Comparison of ENCODE assay signal across 26 cellular contexts in genomic region chr13:39110518-39111097, GRCh38.
"Had no signal": no experiment of that assay in that cellular context is flagged by ENCODE, and none has a peak within 500 bp of the region (broad histone marks: within the 10 kb centered on the region; RNA-seq: fewer than 3 reads in every experiment).

No MANE protein-coding gene starts in this region.

- H3K36me3 Mint-ChIP-seq: activated CD8-positive, alpha-beta memory T cell treated with anti-CD3 and anti-CD28 coated beads, Interleukin-2, amount 10 ng/mL, durations not matched to agents 7 days and 5 days; activated naive CD4-positive, alpha-beta T cell treated with anti-CD3 and anti-CD28 coated beads, Interleukin-2, amount 10 ng/mL, durations not matched to agents 7 days and 5 days; activated naive CD8-positive, alpha-beta T cell treated with anti-CD3 and anti-CD28 coated beads for 36 hours; T-cell had no signal

- H3K27me3 ChIP-seq: brain microvascular endothelial cell, Peyer's patch had no signal

- ATAC-seq: activated CD8-positive, alpha-beta memory T cell treated with anti-CD3 and anti-CD28 coated beads, Interleukin-2, amount 10 ng/mL, durations not matched to agents 7 days and 5 days; activated T-cell treated with anti-CD3 and anti-CD28 coated beads, Interleukin-2, amount 50 U/mL, for 4 hours; K562; T-cell had no signal

- H3K27ac ChIP-seq: brain microvascular endothelial cell, Peyer's patch, SK-N-MC had no signal

- H3K27ac Mint-ChIP-seq: activated B cell treated with CpG ODN at 0.5 μM for 24 hours; activated CD4-positive, alpha-beta T cell treated with anti-CD3 and anti-CD28 coated beads, Interleukin-2, amount 10 ng/mL, durations not matched to agents 24 days and 14 days; activated CD8-positive, alpha-beta memory T cell treated with anti-CD3 and anti-CD28 coated beads, Interleukin-2, amount 10 ng/mL, durations not matched to agents 7 days and 5 days; activated naive CD4-positive, alpha-beta T cell treated with anti-CD3 and anti-CD28 coated beads, Interleukin-2, amount 10 ng/mL, durations not matched to agents 7 days and 5 days; activated naive CD8-positive, alpha-beta T cell treated with anti-CD3 and anti-CD28 coated beads for 36 hours; T-cell had no signal

- H3K4me3 ChIP-seq: K562, Peyer's patch, SK-N-MC had no signal

- H3K9me3 Mint-ChIP-seq: activated naive CD4-positive, alpha-beta T cell treated with anti-CD3 and anti-CD28 coated beads, Interleukin-2, amount 10 ng/mL, durations not matched to agents 7 days and 5 days had no signal

- H3K9me3 ChIP-seq: Peyer's patch had no signal

- DNase-seq: activated B cell treated with CpG ODN at 0.5 μM for 24 hours; activated CD4-positive, alpha-beta T cell treated with anti-CD3 and anti-CD28 coated beads for 1 hour; activated CD4-positive, alpha-beta T cell treated with anti-CD3 and anti-CD28 coated beads, Interleukin-2, amount 10 ng/mL, durations not matched to agents 24 days and 14 days; activated CD4-positive, alpha-beta T cell treated with anti-CD3 and anti-CD28 coated beads, Interleukin-2, amount 50 U/mL, for 48 hours; activated CD8-positive, alpha-beta memory T cell treated with anti-CD3 and anti-CD28 coated beads, Interleukin-2, amount 10 ng/mL, durations not matched to agents 7 days and 5 days; activated gamma-delta T cell treated with Interleukin-2 at 50 U/mL for 16 hours; activated naive CD4-positive, alpha-beta T cell treated with anti-CD3 and anti-CD28 coated beads, Interleukin-2, amount 10 ng/mL, durations not matched to agents 7 days and 5 days; activated naive CD8-positive, alpha-beta T cell treated with anti-CD3 and anti-CD28 coated beads for 36 hours; activated T-cell treated with anti-CD3 and anti-CD28 coated beads, Interleukin-2, amount 50 U/mL, for 4 hours; brain microvascular endothelial cell; Karpas-422; MV-4-11; NCI-H1092 treated with DMSO at 0.1 percent for 48 hours; NCI-H1417 treated with DMSO at 0.1 percent for 48 hours; NCI-H1694; NCI-H2029; NCI-H2171; NCI-H2227 treated with DMSO at 0.1 percent for 48 hours; NCI-H526; NCI-H774; Peyer's patch; T-cell; T-helper 2 cell; T1000 had no signal

- H3K4me1 ChIP-seq: Peyer's patch had no signal

- H3K4me3 Mint-ChIP-seq: activated B cell treated with CpG ODN at 0.5 μM for 24 hours; activated CD4-positive, alpha-beta T cell treated with anti-CD3 and anti-CD28 coated beads, Interleukin-2, amount 10 ng/mL, durations not matched to agents 24 days and 14 days; activated CD8-positive, alpha-beta memory T cell treated with anti-CD3 and anti-CD28 coated beads, Interleukin-2, amount 10 ng/mL, durations not matched to agents 7 days and 5 days; activated naive CD4-positive, alpha-beta T cell treated with anti-CD3 and anti-CD28 coated beads, Interleukin-2, amount 10 ng/mL, durations not matched to agents 7 days and 5 days; activated naive CD8-positive, alpha-beta T cell treated with anti-CD3 and anti-CD28 coated beads for 36 hours; activated T-cell treated with anti-CD3 and anti-CD28 coated beads, Interleukin-2, amount 50 U/mL, for 4 hours; T-cell had no signal

- H3K36me3 ChIP-seq: brain microvascular endothelial cell, Peyer's patch had no signal

- H3K4me1 Mint-ChIP-seq: activated B cell treated with CpG ODN at 0.5 μM for 24 hours; activated CD4-positive, alpha-beta T cell treated with anti-CD3 and anti-CD28 coated beads, Interleukin-2, amount 10 ng/mL, durations not matched to agents 24 days and 14 days; activated CD8-positive, alpha-beta memory T cell treated with anti-CD3 and anti-CD28 coated beads, Interleukin-2, amount 10 ng/mL, durations not matched to agents 7 days and 5 days; activated naive CD4-positive, alpha-beta T cell treated with anti-CD3 and anti-CD28 coated beads, Interleukin-2, amount 10 ng/mL, durations not matched to agents 7 days and 5 days; activated naive CD8-positive, alpha-beta T cell treated with anti-CD3 and anti-CD28 coated beads for 36 hours; T-cell had no signal
